ENCODE assay signal across 8 cellular contexts in genomic region chr2:238203973-238204683, GRCh38. TPM values are rescaled to one million over a fixed set of nuclear protein-coding genes. Genes with fewer than 3 reads are reported as not detected.
DNase-seq lines count a peak whose midpoint lies in the region; ATAC-seq, FAIRE-seq and TF ChIP-seq lines count a peak whose summit lies in the region.

No MANE protein-coding gene starts in this region.

- no peaks in the 10 kb centered on the region for H3K27me3 Mint-ChIP-seq in T-helper 17 cell

- H3K79me2 ChIP-seq in DND-41 (ENCODE audit: insufficient read depth, low read length): peaks cover 47% of the 10 kb centered on the region

- peaks cover 34% of the 10 kb centered on the region for H3K4me1 ChIP-seq in DND-41 (ENCODE audit: insufficient read depth, low read length)

- H3K27ac ChIP-seq in DND-41 (ENCODE audit: low read length): peak overlapping the region; percentile 95

- peak overlapping the region; percentile 90 for H3K9ac ChIP-seq in DND-41 (ENCODE audit: low read depth, low read length)

- H3K4me1 Mint-ChIP-seq in T-helper 17 cell: peaks cover 17% of the 10 kb centered on the region

- H2AFZ ChIP-seq in DND-41 (ENCODE audit: low read depth, low read length): peak overlapping the region; percentile 97

- DNase-seq in DND-41 (no peak), T-helper 17 cell (no peak), fibroblast of pulmonary artery (ENCODE audit: low read depth) (no peak), sciatic nerve (ENCODE audit: low spot score) (no peak), RCC 7860 (ENCODE audit: low spot score) (no peak)

- peak overlapping the region; percentile 94 for H3K4me2 ChIP-seq in DND-41 (ENCODE audit: insufficient read depth, low read length)

- H3K4me3 ChIP-seq in DND-41 (ENCODE audit: low read depth in 1 of 2, low read length in 2 of 2) (peak overlapping the region; percentile 31 to 65), fibroblast of pulmonary artery (replicated peaks; ENCODE audit: low read depth, low read length) (peak overlapping the region; percentile 56)

- H3K27me3 ChIP-seq in DND-41 (ENCODE audit: insufficient read depth, low read length, poor library complexity): peaks cover 27% of the 10 kb centered on the region

- peak; percentile 12; the same call in 2 of the 3 replicates for ATAC-seq in DND-41 (ENCODE audit: insufficient read depth, low read depth)
- peak; percentile 12 for ATAC-seq in HG02884 (IDR thresholded peaks at IDR 0.05; ENCODE audit: unreplicated experiment)
- no peak for ATAC-seq in T-helper 17 cell
- peak; percentile 38 for ATAC-seq in sciatic nerve
- ATAC-seq in GM21423 (IDR thresholded peaks at IDR 0.05; ENCODE audit: unreplicated experiment): no peak
- no peak for ATAC-seq in GM19397 (IDR thresholded peaks at IDR 0.05; ENCODE audit: unreplicated experiment)

- H3K9me3 ChIP-seq in DND-41 (ENCODE audit: insufficient read depth, low read length, severe bottlenecking) (no peaks in the 10 kb centered on the region), T-helper 17 cell (ENCODE audit: control insufficient read depth, low read length, poor library complexity, severe bottlenecking) (no peaks in the 10 kb centered on the region)

- peaks cover 7% of the 10 kb centered on the region; the same call in 1 of the 2 replicates for H3K36me3 ChIP-seq in DND-41 (ENCODE audit: insufficient read depth, low read length)

- peak overlapping the region; percentile 91 for H3K27ac Mint-ChIP-seq in T-helper 17 cell

- TF ChIP-seq CTCF in DND-41 (IDR thresholded peaks at IDR 0.05; ENCODE audit: borderline replicate concordance, extremely low read depth, low read length, poor library complexity, severe bottlenecking) (no peak), fibroblast of pulmonary artery (IDR thresholded peaks at IDR 0.05; ENCODE audit: low read length, missing control alignments) (no peak)

- H3K36me3 Mint-ChIP-seq in T-helper 17 cell (ENCODE audit: low read depth): no peaks in the 10 kb centered on the region

- intact Hi-C loops in sciatic nerve (cut with DNase I): no loop called here

- no peak for FAIRE-seq in RCC 7860 (lab: Jason Lieb, UNC)

- H3K4me3 Mint-ChIP-seq in T-helper 17 cell: peak overlapping the region; percentile 85

- peaks cover 34% of the 10 kb centered on the region for H4K20me1 ChIP-seq in DND-41 (ENCODE audit: insufficient read depth, low read length)

RNA-seq across cellular contexts. Expression of gene ILKAP, which starts 0.6 kb away (rescaled TPM):
- total RNA-seq in T-helper 17 cell: 100 to 1,000 TPM; 114 to 123 TPM
- 61.7 TPM for total RNA-seq in sciatic nerve

RNA-seq across cellular contexts. Expression of gene HES6, which starts 35.7 kb away (rescaled TPM):
- total RNA-seq in T-helper 17 cell: 1 to 10 TPM in 1 of 2 donors, under 1 TPM in 1; 0.47 to 1.3 TPM
- 6.1 TPM for total RNA-seq in sciatic nerve

RNA-seq across cellular contexts. Expression of gene ERFE, which starts 45.4 kb away (rescaled TPM):
- not detected for total RNA-seq in T-helper 17 cell
- 0.58 TPM for total RNA-seq in sciatic nerve

Comparison
In these comparisons a context has a peak if more than half of its experiments do, and no peak if none do; other contexts are left out.
1. ATAC-seq: peak in DND-41 (single experiment), HG02884 (single experiment) and sciatic nerve (single experiment); none in T-helper 17 cell (single experiment), GM21423 (single experiment) and GM19397 (single experiment).